22 cellular contexts compared by ENCODE assay signal in the genomic region with DNA sequence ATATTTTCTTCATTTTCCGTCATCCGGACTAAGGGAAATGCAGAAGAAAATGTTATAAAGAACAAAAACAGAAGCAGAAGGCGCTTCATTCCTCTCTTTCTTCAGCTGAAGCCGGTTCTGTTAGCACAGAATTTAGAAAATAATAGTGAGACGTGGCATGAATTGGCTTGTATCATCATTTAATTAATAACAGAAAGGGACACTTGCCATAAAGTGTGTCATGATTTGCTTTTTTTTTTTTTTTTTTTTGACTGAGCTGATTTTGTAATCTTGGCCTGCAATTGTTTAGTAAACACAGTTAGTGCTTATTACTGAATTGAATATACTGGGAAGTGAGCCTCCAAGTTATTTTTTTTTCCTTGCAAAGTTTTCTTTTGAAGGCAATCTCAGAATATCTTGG. TPM values are rescaled to one million over a fixed set of nuclear protein-coding genes. Genes with fewer than 3 reads are reported as not detected.
DNase-seq lines count a peak whose midpoint lies in the region; TF ChIP-seq lines count a peak whose summit lies in the region.
"Had no signal": no experiment of that assay in that cellular context is flagged by ENCODE, and none has a peak within 500 bp of the region (broad histone marks: within the 10 kb centered on the region; RNA-seq: fewer than 3 reads in every experiment).

A gene with protein sequence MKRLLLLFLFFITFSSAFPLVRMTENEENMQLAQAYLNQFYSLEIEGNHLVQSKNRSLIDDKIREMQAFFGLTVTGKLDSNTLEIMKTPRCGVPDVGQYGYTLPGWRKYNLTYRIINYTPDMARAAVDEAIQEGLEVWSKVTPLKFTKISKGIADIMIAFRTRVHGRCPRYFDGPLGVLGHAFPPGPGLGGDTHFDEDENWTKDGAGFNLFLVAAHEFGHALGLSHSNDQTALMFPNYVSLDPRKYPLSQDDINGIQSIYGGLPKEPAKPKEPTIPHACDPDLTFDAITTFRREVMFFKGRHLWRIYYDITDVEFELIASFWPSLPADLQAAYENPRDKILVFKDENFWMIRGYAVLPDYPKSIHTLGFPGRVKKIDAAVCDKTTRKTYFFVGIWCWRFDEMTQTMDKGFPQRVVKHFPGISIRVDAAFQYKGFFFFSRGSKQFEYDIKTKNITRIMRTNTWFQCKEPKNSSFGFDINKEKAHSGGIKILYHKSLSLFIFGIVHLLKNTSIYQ (minus strand): TSS at position 144 of the 400 bp plus-strand sequence. CDS start 55 bp downstream, at position 89.

- H3K4me3 ChIP-seq in breast epithelium = peak within 1 kb of the TSS; percentile 26 to 44 (median 30)
- peak within 1 kb of the TSS; percentile 75 for H3K4me3 ChIP-seq in adipocyte (ENCODE audit: low read length)
- no peak within 1 kb of the TSS for H3K4me3 ChIP-seq in fibroblast of villous mesenchyme (ENCODE audit: low read depth, low read length)
- peak within 1 kb of the TSS; percentile 27 to 59 (median 44) for H3K4me3 ChIP-seq in subcutaneous abdominal adipose tissue (ENCODE audit: low read depth in 1 of 5, low read length in 5 of 5)
- no peak within 1 kb of the TSS for H3K4me3 ChIP-seq in Peyer's patch
- H3K4me3 ChIP-seq: GM12878 had no signal

- H3K27ac Mint-ChIP-seq in MCF 10A (ENCODE audit: low read depth, unreplicated experiment) = no peak within 1 kb of the TSS
- H3K27ac Mint-ChIP-seq: CD4-positive, CD25-positive, alpha-beta regulatory T cell; H9 had no signal

- TF ChIP-seq POLR2A in breast epithelium (IDR thresholded peaks at IDR 0.05) (no peak), Peyer's patch (IDR thresholded peaks at IDR 0.05) (no peak)

- no peaks in the 10 kb centered on the region for H3K9me3 Mint-ChIP-seq in MCF 10A (ENCODE audit: unreplicated experiment)
- H3K9me3 Mint-ChIP-seq: H9 had no signal

- H3K9me3 ChIP-seq in breast epithelium = no peaks in the 10 kb centered on the region
- no peaks in the 10 kb centered on the region for H3K9me3 ChIP-seq in adipocyte (ENCODE audit: control insufficient read depth, low read length)
- H3K9me3 ChIP-seq in subcutaneous abdominal adipose tissue (ENCODE audit: control insufficient read depth in 5 of 5, low read length in 5 of 5) = no peaks in the 10 kb centered on the region
- H3K9me3 ChIP-seq in Peyer's patch = no peaks in the 10 kb centered on the region
- H3K9me3 ChIP-seq: BE2C had no signal

- no peak for TF ChIP-seq CTCF in breast epithelium (IDR thresholded peaks at IDR 0.05)
- TF ChIP-seq CTCF in MCF 10A (IDR thresholded peaks at IDR 0.05; ENCODE audit: unreplicated experiment) = no peak
- no peak for TF ChIP-seq CTCF in fibroblast of villous mesenchyme (IDR thresholded peaks at IDR 0.05; ENCODE audit: insufficient read depth, low read depth, low read length)
- no peak for TF ChIP-seq CTCF in Peyer's patch (IDR thresholded peaks at IDR 0.05)

- DNase-seq in breast epithelium (ENCODE audit: low spot score in 2 of 2) (no peak), MCF 10A (ENCODE audit: unreplicated experiment) (no peak), adipocyte (ENCODE audit: low read depth) (no peak), fibroblast of villous mesenchyme (ENCODE audit: low read depth) (peak; percentile 32), Peyer's patch (no peak), NCI-H2029 (lab: John Stamatoyannopoulos, UW) (no peak), DMS114 treated with DMSO at 0.1 percent for 48 hours (lab: John Stamatoyannopoulos, UW; ENCODE audit: unreplicated experiment) (no peak)
- DNase-seq: 8988T; BE2C; CD4-positive, CD25-positive, alpha-beta regulatory T cell; DMS79 treated with DMSO at 0.1 percent for 48 hours; H9; NCI-H1092 treated with DMSO at 0.1 percent for 48 hours; NCI-H146; NCI-H2081; NCI-H2171; NCI-H345; NCI-H524; NCI-H774 had no signal

- peaks cover 6% of the 10 kb centered on the region for H3K4me1 Mint-ChIP-seq in MCF 10A (ENCODE audit: insufficient read depth, unreplicated experiment)
- H3K4me1 Mint-ChIP-seq: CD4-positive, CD25-positive, alpha-beta regulatory T cell had no signal

- CTCF ChIA-PET in MCF 10A (lab: Yijun Ruan, JAX) = no interaction called here

- H3K36me3 ChIP-seq in breast epithelium = no peaks in the 10 kb centered on the region
- H3K36me3 ChIP-seq in adipocyte (ENCODE audit: control insufficient read depth, insufficient read depth, low read length, severe bottlenecking) = no peaks in the 10 kb centered on the region
- no peaks in the 10 kb centered on the region for H3K36me3 ChIP-seq in subcutaneous abdominal adipose tissue (ENCODE audit: control insufficient read depth in 5 of 5, insufficient read depth in 5 of 5, low read length in 5 of 5)
- no peaks in the 10 kb centered on the region for H3K36me3 ChIP-seq in Peyer's patch
- H3K36me3 ChIP-seq: BE2C had no signal

- H3K27me3 Mint-ChIP-seq in MCF 10A (ENCODE audit: insufficient read depth, unreplicated experiment) = no peaks in the 10 kb centered on the region
- H3K27me3 Mint-ChIP-seq: CD4-positive, CD25-positive, alpha-beta regulatory T cell had no signal

- peak within 1 kb of the TSS; percentile 45 to 54 for H3K27ac ChIP-seq in breast epithelium
- peak within 1 kb of the TSS; percentile 49 for H3K27ac ChIP-seq in subcutaneous abdominal adipose tissue (ENCODE audit: low read depth, low read length)
- no peak within 1 kb of the TSS for H3K27ac ChIP-seq in Peyer's patch

- no TSS peak for BruUV-seq in MCF 10A (replicated peaks; lab: Mats Ljungman, UMichigan)

- H3K9ac ChIP-seq in adipocyte (ENCODE audit: low read length) (peak within 1 kb of the TSS; percentile 18), subcutaneous abdominal adipose tissue (ENCODE audit: low read length in 5 of 5) (peak within 1 kb of the TSS in 3 of 5 donors; percentile 17 to 66 (median 48))

- H3K27me3 ChIP-seq in breast epithelium = no peaks in the 10 kb centered on the region
- no peaks in the 10 kb centered on the region for H3K27me3 ChIP-seq in adipocyte (replicated peaks; ENCODE audit: control insufficient read depth, insufficient read depth, low read length)
- H3K27me3 ChIP-seq in subcutaneous abdominal adipose tissue (ENCODE audit: control insufficient read depth in 5 of 5, insufficient read depth in 4 of 5, low read length in 5 of 5) = no peaks in the 10 kb centered on the region
- H3K27me3 ChIP-seq in Peyer's patch = no peaks in the 10 kb centered on the region
- H3K27me3 ChIP-seq: BE2C had no signal

- no peaks in the 10 kb centered on the region for H3K4me1 ChIP-seq in breast epithelium
- H3K4me1 ChIP-seq in adipocyte (ENCODE audit: control insufficient read depth, insufficient read depth, low read length) = peaks cover 27% of the 10 kb centered on the region
- peaks cover 0 to 12% (median 4%) of the 10 kb centered on the region in 5 donors for H3K4me1 ChIP-seq in subcutaneous abdominal adipose tissue (ENCODE audit: control insufficient read depth in 5 of 5, insufficient read depth in 5 of 5, low read length in 5 of 5)
- H3K4me1 ChIP-seq in Peyer's patch = no peaks in the 10 kb centered on the region
- H3K4me1 ChIP-seq: BE2C had no signal

- no peaks in the 10 kb centered on the region for H3K36me3 Mint-ChIP-seq in MCF 10A (ENCODE audit: insufficient read depth, unreplicated experiment)
- H3K36me3 Mint-ChIP-seq: CD4-positive, CD25-positive, alpha-beta regulatory T cell had no signal

- POLR2A ChIA-PET in MCF 10A (lab: Yijun Ruan, JAX) = no interaction called here

- intact Hi-C loops in breast epithelium (cut with DNase I; ENCODE audit: low total_unique reads) (no loop called here), MCF 10A (cut with micrococcal nuclease) (no loop called here)

- no peak within 1 kb of the TSS for H3K4me3 Mint-ChIP-seq in MCF 10A (ENCODE audit: unreplicated experiment)
- H3K4me3 Mint-ChIP-seq: CD4-positive, CD25-positive, alpha-beta regulatory T cell; H9 had no signal

RNA-seq across cellular contexts. Expression of the gene that starts here (rescaled TPM):
- total RNA-seq in breast epithelium (1 to 10 TPM in 1 of 3 donors, under 1 TPM in 1, not detected in 1; 0.33 to 2.1 TPM), MCF 10A (2022) (not detected in 2 replicates), fibroblast of villous mesenchyme (0.97 TPM in 1 of 2 replicates, not detected in the other), Peyer's patch (under 1 TPM in 1 of 4 donors, not detected in 3; 0.40 TPM)
- total RNA-seq: CD4-positive, CD25-positive, alpha-beta regulatory T cell; GM12878; H9; LHCN-M2 had no signal

Comparison
In these comparisons a context has a peak if more than half of its experiments do, and no peak if none do; other contexts are left out.
1. Peak in DNase-seq in fibroblast of villous mesenchyme; RNA of the gene not detected or under 1 TPM.
2. H3K27ac ChIP-seq: peak in breast epithelium (2 of 2) and subcutaneous abdominal adipose tissue (single experiment); none in Peyer's patch (0 of 4).
3. H3K4me3 ChIP-seq: peak in breast epithelium (3 of 3), adipocyte (single experiment) and subcutaneous abdominal adipose tissue (5 of 5); none in fibroblast of villous mesenchyme (single experiment) and Peyer's patch (0 of 4).